Comparison of ENCODE assay signal across 9 cellular contexts in the genomic region with DNA sequence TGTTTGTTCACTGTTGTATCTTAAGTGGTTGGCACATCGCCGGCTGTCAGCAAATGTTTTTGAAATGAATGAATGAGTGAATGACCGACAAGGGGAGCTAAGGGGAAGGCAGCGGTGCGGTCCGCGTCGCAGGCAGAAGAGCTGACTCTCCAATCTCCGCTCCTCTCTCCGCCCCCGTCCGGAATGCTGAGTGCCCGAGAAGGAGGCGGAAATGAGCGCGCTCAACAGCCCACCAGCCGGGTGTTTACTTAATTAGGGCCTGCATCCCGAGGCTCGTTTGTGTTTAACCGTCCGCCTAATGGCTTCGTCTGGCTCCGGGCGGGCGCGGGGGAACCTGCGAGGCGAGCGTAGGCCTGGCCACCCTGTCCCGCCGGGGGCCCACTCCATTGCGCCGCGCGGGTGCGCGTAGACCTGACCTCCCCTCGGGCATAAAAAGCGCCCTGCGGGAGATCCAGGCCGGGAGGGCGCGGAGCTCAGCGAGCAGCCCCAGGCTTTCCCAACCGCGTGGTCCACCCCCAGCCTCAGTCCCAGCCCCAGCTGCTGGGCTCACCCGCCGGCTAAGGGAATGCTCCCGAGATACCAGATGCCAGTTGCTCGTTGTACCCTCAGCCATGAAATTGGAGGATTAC. TPM values are rescaled to one million over a fixed set of nuclear protein-coding genes. Genes with fewer than 3 reads are reported as not detected.
DNase-seq lines count a peak whose midpoint lies in the region; ATAC-seq lines count a peak whose summit lies in the region.
"Had no signal": no experiment of that assay in that cellular context is flagged by ENCODE, and none has a peak within 500 bp of the region (broad histone marks: within the 10 kb centered on the region; RNA-seq: fewer than 3 reads in every experiment).

No MANE protein-coding gene starts in this region.

- no peak overlapping the region for H2BK12ac ChIP-seq in neuronal stem cell (ENCODE audit: low read length)

- H4K8ac ChIP-seq in neuronal stem cell (ENCODE audit: low read depth, low read length): no peak overlapping the region

- no CpG with 5 or more reads among the region's 50 CpGs for WGBS in neuronal stem cell (ENCODE audit: extremely low coverage in 2 of 2, insufficient read length in 2 of 2, insufficient replicate concordance in 1 of 2), 2 donors

- no peak overlapping the region for H3K14ac ChIP-seq in neuronal stem cell (ENCODE audit: low read length)

- no peak overlapping the region for H2AK5ac ChIP-seq in neuronal stem cell (ENCODE audit: low read depth, low read length)

- H3K79me1 ChIP-seq in neuronal stem cell (ENCODE audit: low read depth, low read length): no peaks in the 10 kb centered on the region

- peak overlapping the region; percentile 66 for H2BK120ac ChIP-seq in neuronal stem cell (ENCODE audit: low read depth, low read length)

- no peak overlapping the region for H3K9ac ChIP-seq in neuronal stem cell (ENCODE audit: low read depth, low read length, poor library complexity)

- H2AFZ ChIP-seq in neuronal stem cell (ENCODE audit: low read length): peak overlapping the region; percentile 92

- in situ Hi-C loops in ACHN (cut with HindIII; ENCODE audit: low pct_ligation_motif_present, low pct_unique_long_range_greater_than_20kb, low sequenced_read_pairs): no loop called here

- ATAC-seq in HG02798 (IDR thresholded peaks at IDR 0.05; ENCODE audit: poor library complexity, unreplicated experiment): no peak

- peaks cover 0 to 17% (median 10%) of the 10 kb centered on the region in 3 experiments for H3K27me3 ChIP-seq in neuronal stem cell (ENCODE audit: control insufficient read depth in 3 of 3, insufficient read depth in 3 of 3, low read depth in 1 of 3, low read length in 3 of 3)

- H3K4me2 ChIP-seq in neuronal stem cell (ENCODE audit: insufficient read depth, low read length, poor library complexity, severe bottlenecking): peak overlapping the region; percentile 78

- peak overlapping the region; percentile 4 to 37 for H3K4me3 ChIP-seq in neuronal stem cell (ENCODE audit: low read length in 2 of 2)

- no peak overlapping the region for H4K91ac ChIP-seq in neuronal stem cell (ENCODE audit: low read depth, low read length, poor library complexity)

- H3K23ac ChIP-seq in neuronal stem cell (ENCODE audit: low read depth, low read length, poor library complexity): no peak overlapping the region

- no peak overlapping the region for H2BK5ac ChIP-seq in neuronal stem cell (ENCODE audit: low read length)

- peak overlapping the region; percentile 83 for H3K18ac ChIP-seq in neuronal stem cell (ENCODE audit: low read length)

- peak overlapping the region; percentile 52 for H3K27ac ChIP-seq in neuronal stem cell (replicated peaks; ENCODE audit: low read length)

- no peak overlapping the region for H3K4ac ChIP-seq in neuronal stem cell (ENCODE audit: low read length)

- DNase-seq in DMS 273 treated with DMSO at 0.1 percent for 48 hours (lab: John Stamatoyannopoulos, UW) (peak; percentile 10), NCI-H2029 (lab: John Stamatoyannopoulos, UW) (peak; percentile 35), epidermal melanocyte (ENCODE audit: insufficient read length, low spot score) (peak; percentile 52), neuronal stem cell (ENCODE audit: low spot score) (no peak), ACHN (no peak), GM19238 (ENCODE audit: insufficient read length, low spot score) (no peak), MV-4-11 (lab: John Stamatoyannopoulos, UW) (no peak)
- DNase-seq: NCI-H1436 treated with DMSO at 0.1 percent for 48 hours had no signal

- peaks cover 0 to 3% of the 10 kb centered on the region in 2 donors for H3K9me3 ChIP-seq in neuronal stem cell (replicated peaks in 1 of 2; ENCODE audit: control insufficient read depth in 2 of 2, insufficient read depth in 1 of 2, low read depth in 1 of 2, low read length in 2 of 2)

- no peak overlapping the region for H2BK15ac ChIP-seq in neuronal stem cell (ENCODE audit: low read length)

- peaks cover 21 to 22% of the 10 kb centered on the region in 2 donors for H3K4me1 ChIP-seq in neuronal stem cell (ENCODE audit: control insufficient read depth in 2 of 2, insufficient read depth in 1 of 2, low read depth in 1 of 2, low read length in 2 of 2)

- no peaks in the 10 kb centered on the region for H3K36me3 ChIP-seq in neuronal stem cell (replicated peaks in 1 of 2; ENCODE audit: control insufficient read depth in 2 of 2, insufficient read depth in 2 of 2, low read length in 2 of 2)

RNA-seq across cellular contexts. Expression of gene CDH3, which starts 2.6 kb away (rescaled TPM):
- polyA plus RNA-seq in neuronal stem cell (2013, experiment 1 of 2): 11.8 TPM
- polyA plus RNA-seq in neuronal stem cell (2013, experiment 2 of 2): 10.5 TPM

Comparison
In these comparisons a context has a peak if more than half of its experiments do, and no peak if none do; other contexts are left out.
1. DNase-seq: peak in DMS 273 treated with DMSO at 0.1 percent for 48 hours (single experiment), NCI-H2029 (single experiment) and epidermal melanocyte (single experiment); none in neuronal stem cell (single experiment), ACHN (single experiment), GM19238 (single experiment) and MV-4-11 (single experiment).